ENCODE assay signal across 1 cellular context in genomic region chr3:194682651-194683310, GRCh38.
TF ChIP-seq lines count a peak whose summit lies in the region.

No MANE protein-coding gene starts in this region.

TF ChIP-seq in K562, 482 proteins besides CTCF, POLR2A, EP300 and RAD21 (continued from another document and continues in another):
- TF ChIP-seq ZNF318 (IDR thresholded peaks at IDR 0.05; ENCODE audit: borderline replicate concordance in 1 of 2, low read depth in 1 of 2) (no peak), CREM (IDR thresholded peaks at IDR 0.05; ENCODE audit: low read depth) (no peak; the same call in 1 of the 2 replicates), ASH1L (IDR thresholded peaks at IDR 0.05; ENCODE audit: borderline replicate concordance, low read depth, partially characterized antibody) (no peak), GABPA (tag; conservative IDR thresholded peaks at IDR 0.05; ENCODE audit: low read depth) (no peak), ATF1 (CRISPR knock-in tag; IDR thresholded peaks at IDR 0.05) (no peak), ATF1 (tag; IDR thresholded peaks at IDR 0.05) (peak; percentile 56; the same call in 1 of the 2 replicates), RFX1 (IDR thresholded peaks at IDR 0.05) (no peak), MITF (IDR thresholded peaks at IDR 0.05) (no peak), ZBTB7A (IDR thresholded peaks at IDR 0.05; ENCODE audit: borderline replicate concordance, control insufficient read depth, low read depth, low read length) (peak; percentile 46; the same call in 1 of the 2 replicates), FOXP1 (CRISPR knock-in tag; IDR thresholded peaks at IDR 0.05) (no peak), PRDM10 (IDR thresholded peaks at IDR 0.05; ENCODE audit: partially characterized antibody) (no peak), CHD4 (IDR thresholded peaks at IDR 0.05; ENCODE audit: insufficient read depth, insufficient replicate concordance, low read depth, low read length, poor library complexity, severe bottlenecking) (no peak), MBD2 (IDR thresholded peaks at IDR 0.05; ENCODE audit: borderline replicate concordance, low read depth) (no peak), SMARCA4 (IDR thresholded peaks at IDR 0.05) (peak; percentile 61), SIN3A (IDR thresholded peaks at IDR 0.05; ENCODE audit: borderline replicate concordance in 2 of 2, control insufficient read depth in 1 of 2, low read depth in 2 of 2, low read length in 2 of 2) (no peak), ZNF830 (CRISPR knock-in tag; IDR thresholded peaks at IDR 0.05) (no peak), HCFC1 (IDR thresholded peaks at IDR 0.05; ENCODE audit: low read depth, low read length) (no peak), ZBTB33 (CRISPR knock-in tag; IDR thresholded peaks at IDR 0.05) (peak; percentile 79)
- TF ChIP-seq, protein P1, sequence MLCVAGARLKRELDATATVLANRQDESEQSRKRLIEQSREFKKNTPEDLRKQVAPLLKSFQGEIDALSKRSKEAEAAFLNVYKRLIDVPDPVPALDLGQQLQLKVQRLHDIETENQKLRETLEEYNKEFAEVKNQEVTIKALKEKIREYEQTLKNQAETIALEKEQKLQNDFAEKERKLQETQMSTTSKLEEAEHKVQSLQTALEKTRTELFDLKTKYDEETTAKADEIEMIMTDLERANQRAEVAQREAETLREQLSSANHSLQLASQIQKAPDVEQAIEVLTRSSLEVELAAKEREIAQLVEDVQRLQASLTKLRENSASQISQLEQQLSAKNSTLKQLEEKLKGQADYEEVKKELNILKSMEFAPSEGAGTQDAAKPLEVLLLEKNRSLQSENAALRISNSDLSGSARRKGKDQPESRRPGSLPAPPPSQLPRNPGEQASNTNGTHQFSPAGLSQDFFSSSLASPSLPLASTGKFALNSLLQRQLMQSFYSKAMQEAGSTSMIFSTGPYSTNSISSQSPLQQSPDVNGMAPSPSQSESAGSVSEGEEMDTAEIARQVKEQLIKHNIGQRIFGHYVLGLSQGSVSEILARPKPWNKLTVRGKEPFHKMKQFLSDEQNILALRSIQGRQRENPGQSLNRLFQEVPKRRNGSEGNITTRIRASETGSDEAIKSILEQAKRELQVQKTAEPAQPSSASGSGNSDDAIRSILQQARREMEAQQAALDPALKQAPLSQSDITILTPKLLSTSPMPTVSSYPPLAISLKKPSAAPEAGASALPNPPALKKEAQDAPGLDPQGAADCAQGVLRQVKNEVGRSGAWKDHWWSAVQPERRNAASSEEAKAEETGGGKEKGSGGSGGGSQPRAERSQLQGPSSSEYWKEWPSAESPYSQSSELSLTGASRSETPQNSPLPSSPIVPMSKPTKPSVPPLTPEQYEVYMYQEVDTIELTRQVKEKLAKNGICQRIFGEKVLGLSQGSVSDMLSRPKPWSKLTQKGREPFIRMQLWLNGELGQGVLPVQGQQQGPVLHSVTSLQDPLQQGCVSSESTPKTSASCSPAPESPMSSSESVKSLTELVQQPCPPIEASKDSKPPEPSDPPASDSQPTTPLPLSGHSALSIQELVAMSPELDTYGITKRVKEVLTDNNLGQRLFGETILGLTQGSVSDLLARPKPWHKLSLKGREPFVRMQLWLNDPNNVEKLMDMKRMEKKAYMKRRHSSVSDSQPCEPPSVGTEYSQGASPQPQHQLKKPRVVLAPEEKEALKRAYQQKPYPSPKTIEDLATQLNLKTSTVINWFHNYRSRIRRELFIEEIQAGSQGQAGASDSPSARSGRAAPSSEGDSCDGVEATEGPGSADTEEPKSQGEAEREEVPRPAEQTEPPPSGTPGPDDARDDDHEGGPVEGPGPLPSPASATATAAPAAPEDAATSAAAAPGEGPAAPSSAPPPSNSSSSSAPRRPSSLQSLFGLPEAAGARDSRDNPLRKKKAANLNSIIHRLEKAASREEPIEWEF (CRISPR knock-in tag; IDR thresholded peaks at IDR 0.05), result no peak
- TF ChIP-seq, protein P2, sequence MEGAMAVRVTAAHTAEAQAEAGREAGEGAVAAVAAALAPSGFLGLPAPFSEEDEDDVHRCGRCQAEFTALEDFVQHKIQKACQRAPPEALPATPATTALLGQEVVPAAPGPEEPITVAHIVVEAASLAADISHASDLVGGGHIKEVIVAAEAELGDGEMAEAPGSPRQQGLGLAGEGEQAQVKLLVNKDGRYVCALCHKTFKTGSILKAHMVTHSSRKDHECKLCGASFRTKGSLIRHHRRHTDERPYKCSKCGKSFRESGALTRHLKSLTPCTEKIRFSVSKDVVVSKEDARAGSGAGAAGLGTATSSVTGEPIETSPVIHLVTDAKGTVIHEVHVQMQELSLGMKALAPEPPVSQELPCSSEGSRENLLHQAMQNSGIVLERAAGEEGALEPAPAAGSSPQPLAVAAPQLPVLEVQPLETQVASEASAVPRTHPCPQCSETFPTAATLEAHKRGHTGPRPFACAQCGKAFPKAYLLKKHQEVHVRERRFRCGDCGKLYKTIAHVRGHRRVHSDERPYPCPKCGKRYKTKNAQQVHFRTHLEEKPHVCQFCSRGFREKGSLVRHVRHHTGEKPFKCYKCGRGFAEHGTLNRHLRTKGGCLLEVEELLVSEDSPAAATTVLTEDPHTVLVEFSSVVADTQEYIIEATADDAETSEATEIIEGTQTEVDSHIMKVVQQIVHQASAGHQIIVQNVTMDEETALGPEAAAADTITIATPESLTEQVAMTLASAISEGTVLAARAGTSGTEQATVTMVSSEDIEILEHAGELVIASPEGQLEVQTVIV (CRISPR knock-in tag; IDR thresholded peaks at IDR 0.05; ENCODE audit: borderline replicate concordance), result no peak
- TF ChIP-seq, protein P3, sequence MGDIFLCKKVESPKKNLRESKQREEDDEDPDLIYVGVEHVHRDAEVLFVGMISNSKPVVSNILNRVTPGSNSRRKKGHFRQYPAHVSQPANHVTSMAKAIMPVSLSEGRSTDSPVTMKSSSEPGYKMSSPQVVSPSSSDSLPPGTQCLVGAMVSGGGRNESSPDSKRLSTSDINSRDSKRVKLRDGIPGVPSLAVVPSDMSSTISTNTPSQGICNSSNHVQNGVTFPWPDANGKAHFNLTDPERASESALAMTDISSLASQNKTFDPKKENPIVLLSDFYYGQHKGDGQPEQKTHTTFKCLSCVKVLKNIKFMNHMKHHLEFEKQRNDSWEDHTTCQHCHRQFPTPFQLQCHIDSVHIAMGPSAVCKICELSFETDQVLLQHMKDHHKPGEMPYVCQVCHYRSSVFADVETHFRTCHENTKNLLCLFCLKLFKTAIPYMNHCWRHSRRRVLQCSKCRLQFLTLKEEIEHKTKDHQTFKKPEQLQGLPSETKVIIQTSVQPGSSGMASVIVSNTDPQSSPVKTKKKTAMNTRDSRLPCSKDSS (IDR thresholded peaks at IDR 0.05; ENCODE audit: low read depth, partially characterized antibody), result no peak
- TF ChIP-seq, protein P4, sequence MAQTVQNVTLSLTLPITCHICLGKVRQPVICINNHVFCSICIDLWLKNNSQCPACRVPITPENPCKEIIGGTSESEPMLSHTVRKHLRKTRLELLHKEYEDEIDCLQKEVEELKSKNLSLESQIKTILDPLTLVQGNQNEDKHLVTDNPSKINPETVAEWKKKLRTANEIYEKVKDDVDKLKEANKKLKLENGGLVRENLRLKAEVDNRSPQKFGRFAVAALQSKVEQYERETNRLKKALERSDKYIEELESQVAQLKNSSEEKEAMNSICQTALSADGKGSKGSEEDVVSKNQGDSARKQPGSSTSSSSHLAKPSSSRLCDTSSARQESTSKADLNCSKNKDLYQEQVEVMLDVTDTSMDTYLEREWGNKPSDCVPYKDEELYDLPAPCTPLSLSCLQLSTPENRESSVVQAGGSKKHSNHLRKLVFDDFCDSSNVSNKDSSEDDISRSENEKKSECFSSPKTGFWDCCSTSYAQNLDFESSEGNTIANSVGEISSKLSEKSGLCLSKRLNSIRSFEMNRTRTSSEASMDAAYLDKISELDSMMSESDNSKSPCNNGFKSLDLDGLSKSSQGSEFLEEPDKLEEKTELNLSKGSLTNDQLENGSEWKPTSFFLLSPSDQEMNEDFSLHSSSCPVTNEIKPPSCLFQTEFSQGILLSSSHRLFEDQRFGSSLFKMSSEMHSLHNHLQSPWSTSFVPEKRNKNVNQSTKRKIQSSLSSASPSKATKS (CRISPR knock-in tag; IDR thresholded peaks at IDR 0.05), result no peak
